Comparison of ENCODE assay signal across 20 cellular contexts in genomic region chrX:83593634-83594294, GRCh38.
"Had no signal": no experiment of that assay in that cellular context is flagged by ENCODE, and none has a peak within 500 bp of the region (broad histone marks: within the 10 kb centered on the region; RNA-seq: fewer than 3 reads in every experiment).

No MANE protein-coding gene starts in this region.

- ATAC-seq: gastroesophageal sphincter; left colon; left ventricle myocardium superior; natural killer cell treated with Interleukin-12 subunit alpha and Interleukin-12 subunit beta and Interleukin-15 and Interleukin-18, amount 100 ng/mL, for 72 hours; sciatic nerve; stimulated activated memory B cell treated with anti-CD40 and anti-IgM and Interleukin-4, amounts not matched to agents 10 μg/mL and 1 μg/mL and 100 μg/mL, for 72 hours had no signal

- H3K27me3 ChIP-seq: esophagus squamous epithelium, gastroesophageal sphincter, spleen, tibial artery, upper lobe of left lung, vagina had no signal

- H3K4me1 ChIP-seq: esophagus squamous epithelium, gastroesophageal sphincter, spleen, tibial artery, upper lobe of left lung, vagina had no signal

- DNase-seq: effector memory CD4-positive, alpha-beta T cell; esophagus squamous epithelium; foreskin fibroblast; glutamatergic neuron; left colon; left ventricle myocardium superior; mesenchymal stem cell; midbrain; spleen; stimulated activated CD4-positive, alpha-beta T cell treated with anti-CD3 and anti-CD28 coated beads, Interleukin-15, amount 100 ng/mL, for 24 hours; stimulated activated CD4-positive, alpha-beta T cell treated with anti-CD3 and anti-CD28 coated beads, Interleukin-1b, Interleukin-23, amount 100 ng/mL, for 48 hours; stimulated activated CD4-positive, alpha-beta T cell treated with anti-CD3 and anti-CD28 coated beads, Interleukin-4, amount 100 ng/mL, for 24 hours; tibial artery had no signal

- H3K36me3 ChIP-seq: esophagus squamous epithelium, gastroesophageal sphincter, spleen, tibial artery, upper lobe of left lung, vagina had no signal

- H3K9me3 ChIP-seq: esophagus squamous epithelium, gastroesophageal sphincter, spleen, tibial artery, upper lobe of left lung, vagina had no signal

- H3K4me3 ChIP-seq: esophagus squamous epithelium, gastroesophageal sphincter, lung, spleen, tibial artery, upper lobe of left lung, vagina had no signal
